ENCODE assay signal across 13 cellular contexts in genomic region chr19:14413355-14413754, GRCh38. TPM values are rescaled to one million over a fixed set of nuclear protein-coding genes. Genes with fewer than 3 reads are reported as not detected.
DNase-seq lines count a peak whose midpoint lies in the region; ATAC-seq and TF ChIP-seq lines count a peak whose summit lies in the region.
"Had no signal": no experiment of that assay in that cellular context is flagged by ENCODE, and none has a peak within 500 bp of the region (broad histone marks: within the 10 kb centered on the region; RNA-seq: fewer than 3 reads in every experiment).

No MANE protein-coding gene starts in this region.

- H3K9me3 Mint-ChIP-seq in stimulated activated naive CD8-positive, alpha-beta T cell treated with anti-CD3 and anti-CD28 coated beads, Interleukin-15, Interleukin-2, amounts not matched to agents 100 ng/mL and 50 ng/mL, for 24 hours = no peaks in the 10 kb centered on the region
- no peaks in the 10 kb centered on the region for H3K9me3 Mint-ChIP-seq in activated T-cell treated with anti-CD3 and anti-CD28 coated beads, Interleukin-2, amount 50 U/mL, for 72 hours
- H3K9me3 Mint-ChIP-seq in mesothelial cell of epicardium = no peaks in the 10 kb centered on the region

- H3K79me2 ChIP-seq in OCI-LY7 (ENCODE audit: insufficient read depth, low read depth, low read length) = peaks cover 72% of the 10 kb centered on the region

- CTCF ChIA-PET in OCI-LY7 (lab: Charles Lee; ENCODE audit: unreplicated experiment) = no interaction called here

- H3K9me2 ChIP-seq in OCI-LY7 (ENCODE audit: insufficient read depth, low read length) = no peaks in the 10 kb centered on the region

- no peak overlapping the region for H2AFZ ChIP-seq in OCI-LY7 (ENCODE audit: low read length)

- H3K4me3 ChIP-seq in OCI-LY7 (ENCODE audit: low read depth, low read length, poor library complexity, severe bottlenecking) (no peak overlapping the region), BE2C (ENCODE audit: low read depth, low read length) (no peak overlapping the region)
- H3K4me3 ChIP-seq: lung, upper lobe of right lung had no signal

- peaks cover 82% of the 10 kb centered on the region for H3K36me3 Mint-ChIP-seq in stimulated activated naive CD8-positive, alpha-beta T cell treated with anti-CD3 and anti-CD28 coated beads, Interleukin-15, Interleukin-2, amounts not matched to agents 100 ng/mL and 50 ng/mL, for 24 hours (ENCODE audit: low read depth)
- H3K36me3 Mint-ChIP-seq in activated T-cell treated with anti-CD3 and anti-CD28 coated beads, Interleukin-2, amount 50 U/mL, for 72 hours (ENCODE audit: insufficient read depth in 2 of 2) = peaks cover 26 to 54% of the 10 kb centered on the region in 2 donors
- H3K36me3 Mint-ChIP-seq in mesothelial cell of epicardium = peaks cover 26% of the 10 kb centered on the region

- H3K36me3 ChIP-seq in OCI-LY7 (ENCODE audit: insufficient read depth, low read length) (peaks cover 98% of the 10 kb centered on the region), BE2C (peaks cover 66% of the 10 kb centered on the region)

- H3K27me3 Mint-ChIP-seq in stimulated activated naive CD8-positive, alpha-beta T cell treated with anti-CD3 and anti-CD28 coated beads, Interleukin-15, Interleukin-2, amounts not matched to agents 100 ng/mL and 50 ng/mL, for 24 hours = no peaks in the 10 kb centered on the region
- no peaks in the 10 kb centered on the region for H3K27me3 Mint-ChIP-seq in activated T-cell treated with anti-CD3 and anti-CD28 coated beads, Interleukin-2, amount 50 U/mL, for 72 hours (ENCODE audit: low read depth)
- H3K27me3 Mint-ChIP-seq in mesothelial cell of epicardium (ENCODE audit: low read depth) = no peaks in the 10 kb centered on the region

- H4K20me1 ChIP-seq in OCI-LY7 (ENCODE audit: insufficient read depth, low read length) = peaks cover 38% of the 10 kb centered on the region

- POLR2A ChIA-PET in OCI-LY7 (lab: Charles Lee) = no interaction called here

- H3K4me1 Mint-ChIP-seq in stimulated activated naive CD8-positive, alpha-beta T cell treated with anti-CD3 and anti-CD28 coated beads, Interleukin-15, Interleukin-2, amounts not matched to agents 100 ng/mL and 50 ng/mL, for 24 hours (ENCODE audit: low read depth) = peaks cover 68% of the 10 kb centered on the region
- H3K4me1 Mint-ChIP-seq in activated T-cell treated with anti-CD3 and anti-CD28 coated beads, Interleukin-2, amount 50 U/mL, for 72 hours (ENCODE audit: low read depth) = peaks cover 55% of the 10 kb centered on the region
- H3K4me1 Mint-ChIP-seq in mesothelial cell of epicardium = peaks cover 37% of the 10 kb centered on the region

- H3K9me3 ChIP-seq in OCI-LY7 (ENCODE audit: low read length) = no peaks in the 10 kb centered on the region
- no peaks in the 10 kb centered on the region for H3K9me3 ChIP-seq in BE2C
- H3K9me3 ChIP-seq: upper lobe of right lung had no signal

- TF ChIP-seq CTCF in mesothelial cell of epicardium (IDR thresholded peaks at IDR 0.05; ENCODE audit: unreplicated experiment) = no peak
- no peak for TF ChIP-seq CTCF in OCI-LY7 (conservative IDR thresholded peaks at IDR 0.05; ENCODE audit: low read length)
- TF ChIP-seq CTCF in BE2C (IDR thresholded peaks at IDR 0.05; ENCODE audit: low read depth, low read length) = no peak

- H3K4me2 ChIP-seq in OCI-LY7 (ENCODE audit: low read length) = no peak overlapping the region

- DNase-seq in stimulated activated naive CD8-positive, alpha-beta T cell treated with anti-CD3 and anti-CD28 coated beads, Interleukin-15, Interleukin-2, amounts not matched to agents 100 U/mL and 50 U/mL, for 24 hours = no peak
- no peak for DNase-seq in activated T-cell treated with anti-CD3 and anti-CD28 coated beads, Interleukin-2, amount 50 U/mL, for 72 hours
- DNase-seq in mesothelial cell of epicardium (ENCODE audit: low spot score in 2 of 2, unreplicated experiment in 2 of 2) = no peak
- no peak for DNase-seq in OCI-LY7 (ENCODE audit: low spot score)
- no peak for DNase-seq in mesenteric fat pad (ENCODE audit: low spot score)
- DNase-seq in activated effector memory CD4-positive, alpha-beta T cell treated with anti-CD3 and anti-CD28 coated beads, Interleukin-2, amount 50 U/mL, for 16 hours = no peak
- no peak for DNase-seq in BE2C
- DNase-seq: amniotic stem cell, NCI-H446 treated with DMSO at 0.1 percent for 48 hours, PC-3, upper lobe of right lung had no signal

- BruUV-seq in OCI-LY7 (replicated peaks; lab: Mats Ljungman, UMichigan) = no TSS peak

- H3K4me1 ChIP-seq in OCI-LY7 (ENCODE audit: insufficient read depth, low read length, poor library complexity, severe bottlenecking) (peaks cover 28% of the 10 kb centered on the region), BE2C (peaks cover 16% of the 10 kb centered on the region)

- ATAC-seq in stimulated activated naive CD8-positive, alpha-beta T cell treated with anti-CD3 and anti-CD28 coated beads, Interleukin-15, Interleukin-2, amounts not matched to agents 100 U/mL and 50 U/mL, for 24 hours = no peak
- peak in 1 of 2 donors; percentile 1 for ATAC-seq in activated T-cell treated with anti-CD3 and anti-CD28 coated beads, Interleukin-2, amount 50 U/mL, for 72 hours (replicated peaks in 1 of 2)
- ATAC-seq: PC-3, upper lobe of right lung had no signal

- H3K27ac Mint-ChIP-seq in stimulated activated naive CD8-positive, alpha-beta T cell treated with anti-CD3 and anti-CD28 coated beads, Interleukin-15, Interleukin-2, amounts not matched to agents 100 ng/mL and 50 ng/mL, for 24 hours = peak overlapping the region; percentile 72
- peak overlapping the region; percentile 84 for H3K27ac Mint-ChIP-seq in activated T-cell treated with anti-CD3 and anti-CD28 coated beads, Interleukin-2, amount 50 U/mL, for 72 hours
- H3K27ac Mint-ChIP-seq in mesothelial cell of epicardium = peak overlapping the region; percentile 96

- intact Hi-C loops in OCI-LY7 (cut with micrococcal nuclease; ENCODE audit: unreplicated experiment) = no loop called here

- no peaks in the 10 kb centered on the region for H3K27me3 ChIP-seq in BE2C
- H3K27me3 ChIP-seq: upper lobe of right lung had no signal

- H3K4me3 Mint-ChIP-seq in stimulated activated naive CD8-positive, alpha-beta T cell treated with anti-CD3 and anti-CD28 coated beads, Interleukin-15, Interleukin-2, amounts not matched to agents 100 ng/mL and 50 ng/mL, for 24 hours = peak overlapping the region; percentile 37
- peak overlapping the region; percentile 15 to 25 for H3K4me3 Mint-ChIP-seq in activated T-cell treated with anti-CD3 and anti-CD28 coated beads, Interleukin-2, amount 50 U/mL, for 72 hours
- peak overlapping the region; percentile 50 for H3K4me3 Mint-ChIP-seq in mesothelial cell of epicardium

- H3K27ac ChIP-seq in OCI-LY7 (ENCODE audit: low read depth, low read length, poor library complexity, severe bottlenecking) = no peak overlapping the region
- H3K27ac ChIP-seq: upper lobe of right lung had no signal

RNA-seq across cellular contexts. Expression of gene DDX39A, which starts 5.8 kb away (rescaled TPM):
- 100 to 1,000 TPM; 225 to 236 TPM for total RNA-seq in activated T-cell treated with anti-CD3 and anti-CD28 coated beads, Interleukin-2, amount 50 U/mL, for 72 hours
- total RNA-seq in mesothelial cell of epicardium (66.9 to 68.6 TPM (median 67.6 TPM) in 3 replicates), OCI-LY7 (2022) (294 and 316 TPM in 2 replicates), mesenteric fat pad (53.0 TPM)
- 425 and 474 TPM in 2 replicates for total RNA-seq in OCI-LY7 (2014; rRNA removed; shearing (Covaris generic))
- 374 TPM for polyA plus RNA-seq in BE2C (2012; ENCODE audit: insufficient read depth, insufficient read length, low read depth)

RNA-seq across cellular contexts. Expression of gene PKN1, which starts 19.8 kb away (rescaled TPM):
- 100 to 1,000 TPM; 239 to 278 TPM for total RNA-seq in activated T-cell treated with anti-CD3 and anti-CD28 coated beads, Interleukin-2, amount 50 U/mL, for 72 hours
- 84.5 to 89.1 TPM (median 85.9 TPM) in 3 replicates for total RNA-seq in mesothelial cell of epicardium
- total RNA-seq in OCI-LY7 (2014; rRNA removed; shearing (Covaris generic)) = 117 and 125 TPM in 2 replicates
- total RNA-seq in OCI-LY7 (2022) = 233 and 246 TPM in 2 replicates
- total RNA-seq in mesenteric fat pad = 142 TPM
- polyA plus RNA-seq in BE2C (2012; ENCODE audit: insufficient read depth, insufficient read length, low read depth) = 283 TPM

RNA-seq across cellular contexts. Expression of gene ADGRE5, which starts 32.1 kb away (rescaled TPM):
- 100 to 1,000 TPM; 316 to 369 TPM for total RNA-seq in activated T-cell treated with anti-CD3 and anti-CD28 coated beads, Interleukin-2, amount 50 U/mL, for 72 hours
- total RNA-seq in mesothelial cell of epicardium = 4.5 to 5.4 TPM (median 4.9 TPM) in 3 replicates
- 12.5 and 13.8 TPM in 2 replicates for total RNA-seq in OCI-LY7 (2014; rRNA removed; shearing (Covaris generic))
- 47.5 and 48.7 TPM in 2 replicates for total RNA-seq in OCI-LY7 (2022)
- 127 TPM for total RNA-seq in mesenteric fat pad
- polyA plus RNA-seq in BE2C (2012; ENCODE audit: insufficient read depth, insufficient read length, low read depth) = 26.7 TPM
